ENCODE assay signal across 15 cellular contexts in genomic region chr16:13702614-13703013, GRCh38.
"Had no signal": no experiment of that assay in that cellular context is flagged by ENCODE, and none has a peak within 500 bp of the region (broad histone marks: within the 10 kb centered on the region; RNA-seq: fewer than 3 reads in every experiment).

No MANE protein-coding gene starts in this region.

- H3K4me3 ChIP-seq: dorsolateral prefrontal cortex, mucosa of descending colon, skin epidermis had no signal

- ATAC-seq: activated CD4-positive, CD25-positive, alpha-beta regulatory T cell treated with anti-CD3 and anti-CD28 coated beads, Interleukin-2, amount 50 U/mL, for 24 hours; activated T-helper 17 cell treated with anti-CD3 and anti-CD28 coated beads, Interleukin-2, amount 50 U/mL, for 72 hours; mucosa of descending colon; naive thymus-derived CD8-positive, alpha-beta T cell had no signal

- H3K27me3 ChIP-seq: dorsolateral prefrontal cortex had no signal

- DNase-seq: activated CD4-positive, alpha-beta T cell treated with anti-CD3 and anti-CD28 coated beads, Interleukin-2, amount 50 U/mL, for 1 hour; activated naive CD4-positive, alpha-beta T cell treated with Interleukin-2 at 50 U/mL for 16 hours; activated T-cell treated with anti-CD3 and anti-CD28 coated beads for 4 hours; endodermal cell; mucosa of descending colon; naive thymus-derived CD8-positive, alpha-beta T cell; stimulated activated CD4-positive, alpha-beta T cell treated with anti-CD3 and anti-CD28 coated beads, Interleukin-15, amount 100 ng/mL, for 24 hours; stimulated activated CD4-positive, alpha-beta T cell treated with anti-CD3 and anti-CD28 coated beads, Interleukin-4, amount 100 ng/mL, for 1 hour; stimulated activated naive CD4-positive, alpha-beta T cell had no signal

- FAIRE-seq: bronchial epithelial cell, frontal cortex had no signal

- H3K27ac ChIP-seq: dorsolateral prefrontal cortex had no signal
